ENCODE assay signal across 8 cellular contexts in the genomic region with DNA sequence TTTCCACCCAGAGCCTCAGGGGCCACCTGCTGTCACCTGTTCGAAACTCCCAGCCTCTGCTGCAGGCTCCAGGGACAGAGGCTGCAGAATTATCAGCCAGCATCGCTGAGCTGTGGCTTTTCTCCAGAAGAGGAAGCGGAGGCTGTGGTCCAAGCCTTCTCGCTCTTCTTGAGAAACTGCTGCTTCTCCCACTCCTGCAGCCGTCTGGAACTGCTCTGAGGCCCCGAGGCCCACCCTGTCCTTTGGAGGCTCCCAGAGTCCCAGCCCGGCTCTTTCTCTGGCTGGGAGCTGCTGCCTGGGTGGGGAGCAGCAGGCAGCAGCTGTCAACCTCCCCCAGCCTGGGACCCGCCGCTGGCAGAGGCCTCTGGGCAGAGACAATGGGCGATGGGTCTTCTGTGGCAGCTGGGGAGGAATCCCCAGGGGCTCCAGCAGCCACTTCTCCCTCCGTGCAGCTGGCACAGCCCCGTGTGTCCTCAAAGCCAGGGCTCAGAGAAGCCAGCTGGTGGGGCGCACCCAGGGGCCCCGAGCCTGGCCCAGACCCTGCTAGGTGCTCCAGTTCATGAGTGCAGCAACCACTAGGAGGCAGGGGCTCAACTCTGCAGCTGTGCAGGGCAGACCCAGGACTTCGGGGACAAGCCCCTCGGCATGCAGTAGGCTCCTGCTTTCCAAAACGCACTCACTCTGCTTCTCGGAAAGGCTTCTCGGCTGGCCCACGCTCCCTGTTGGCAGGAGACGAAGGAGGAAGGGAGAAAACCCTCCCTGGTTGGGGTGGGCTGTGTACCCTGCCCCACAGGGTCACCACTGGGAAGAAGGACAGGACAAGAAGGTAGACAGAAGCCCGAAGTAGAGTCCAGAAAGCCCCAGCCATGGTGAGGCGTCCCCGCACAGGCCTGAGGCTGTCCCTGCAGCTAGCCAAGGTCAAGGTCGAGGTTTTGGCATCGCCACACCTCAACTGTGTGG. TPM values are rescaled to one million over a fixed set of nuclear protein-coding genes. Genes with fewer than 3 reads are reported as not detected.
DNase-seq lines count a peak whose midpoint lies in the region; ATAC-seq and TF ChIP-seq lines count a peak whose summit lies in the region.

No MANE protein-coding gene starts in this region.

- POLR2A ChIA-PET in naive thymus-derived CD8-positive, alpha-beta T cell (lab: Charles Lee) = interaction anchor here (0.5 to 1.2 kb wide), 4 partner anchors 12 to 104 kb away, joined by 3 to 4 read pairs (median 4); no protein-coding TSS in a partner anchor

- no peak for DNase-seq in AG09309 (ENCODE audit: low read depth)
- peak; percentile 66 for DNase-seq in NCI-H345 treated with DMSO at 0.1 percent for 48 hours (lab: John Stamatoyannopoulos, UW; ENCODE audit: unreplicated experiment)
- DNase-seq in activated naive CD4-positive, alpha-beta T cell treated with anti-CD3 and anti-CD28 coated beads, Interleukin-2, amount 50 U/mL, for 16 hours = peak; percentile 32
- DNase-seq in naive thymus-derived CD8-positive, alpha-beta T cell = peak in 7 of 10 donors; percentile 23 to 39 (median 32)
- DNase-seq in C1 segment of cervical spinal cord (lab: John Stamatoyannopoulos, UW) = no peak
- DNase-seq in DMS153 (lab: John Stamatoyannopoulos, UW) = no peak

- H3K9me3 Mint-ChIP-seq in naive thymus-derived CD8-positive, alpha-beta T cell = no peaks in the 10 kb centered on the region

- H3K36me3 Mint-ChIP-seq in naive thymus-derived CD8-positive, alpha-beta T cell = no peaks in the 10 kb centered on the region

- H3K4me3 ChIP-seq in AG09309 (ENCODE audit: control insufficient read depth, low read depth, low read length) = no peak overlapping the region

- H3K27me3 Mint-ChIP-seq in naive thymus-derived CD8-positive, alpha-beta T cell = no peaks in the 10 kb centered on the region

- peaks cover 11 to 55% (median 32%) of the 10 kb centered on the region in 4 donors for H3K4me1 Mint-ChIP-seq in naive thymus-derived CD8-positive, alpha-beta T cell

- peak overlapping the region in 8 of 10 donors; percentile 40 to 82 (median 68) for H3K27ac Mint-ChIP-seq in naive thymus-derived CD8-positive, alpha-beta T cell

- peak; percentile 3 for TF ChIP-seq CTCF in AG09309 (IDR thresholded peaks at IDR 0.05; ENCODE audit: control insufficient read depth, insufficient read depth, low read depth, low read length, missing control alignments)

- ATAC-seq in GM19438 (IDR thresholded peaks at IDR 0.05; ENCODE audit: low read depth, unreplicated experiment) (peak; percentile 36), HG03196 (IDR thresholded peaks at IDR 0.05; ENCODE audit: unreplicated experiment) (no peak)
- peak; percentile 69 to 90 for ATAC-seq in naive thymus-derived CD8-positive, alpha-beta T cell

- peak overlapping the region in 4 of 10 donors; percentile 36 to 56 (median 44) for H3K4me3 Mint-ChIP-seq in naive thymus-derived CD8-positive, alpha-beta T cell

RNA-seq across cellular contexts. Expression of a gene that starts 49.9 kb away (rescaled TPM):
- total RNA-seq in naive thymus-derived CD8-positive, alpha-beta T cell = 10 to 100 TPM; 40.8 to 45.1 TPM
- polyA plus RNA-seq in naive thymus-derived CD8-positive, alpha-beta T cell = 10 to 100 TPM in 1 of 3 donors, 1 to 10 TPM in 2; 2.7 to 10.5 (median 4.8) TPM

Comparison
In these comparisons a context has a peak if more than half of its experiments do, and no peak if none do; other contexts are left out.
1. DNase-seq: peak in NCI-H345 treated with DMSO at 0.1 percent for 48 hours (single experiment), activated naive CD4-positive, alpha-beta T cell treated with anti-CD3 and anti-CD28 coated beads, Interleukin-2, amount 50 U/mL, for 16 hours (single experiment) and naive thymus-derived CD8-positive, alpha-beta T cell (7 of 10); none in AG09309 (single experiment), C1 segment of cervical spinal cord (0 of 14) and DMS153 (single experiment).